ENCODE assay signal across 11 cellular contexts in genomic region chr16:53546988-53547391, GRCh38. TPM values are rescaled to one million over a fixed set of nuclear protein-coding genes. Genes with fewer than 3 reads are reported as not detected.
DNase-seq lines count a peak whose midpoint lies in the region; ATAC-seq, FAIRE-seq and TF ChIP-seq lines count a peak whose summit lies in the region.
"Had no signal": no experiment of that assay in that cellular context is flagged by ENCODE, and none has a peak within 500 bp of the region (broad histone marks: within the 10 kb centered on the region; RNA-seq: fewer than 3 reads in every experiment).

No MANE protein-coding gene starts in this region.

- no peak overlapping the region for H3K4me2 ChIP-seq in H1 (ENCODE audit: insufficient read depth in 1 of 2, low read depth in 2 of 2, low read length in 2 of 2)

- no peak overlapping the region for H2AK5ac ChIP-seq in H1 (ENCODE audit: low read depth, low read length)

- H3K23me2 ChIP-seq in H1 (ENCODE audit: low read depth, low read length) = no peaks in the 10 kb centered on the region

- H4K91ac ChIP-seq in H1 (replicated peaks; ENCODE audit: insufficient read length, low read length) = no peak overlapping the region

- FAIRE-seq in H1 (lab: Jason Lieb, UNC) = no peak

- no peak overlapping the region for H3K18ac ChIP-seq in H1 (ENCODE audit: extremely low read depth, low read length)

- CTCF ChIA-PET in H1 (lab: Charles Lee; ENCODE audit: partially characterized antibody) = interaction anchor here (0.6 to 2.2 kb wide), 9 partner anchors 10 to 1488 kb away, joined by 3 to 7 read pairs (median 3); no protein-coding TSS in a partner anchor

- H2AFZ ChIP-seq in H1 (ENCODE audit: low read length) = peak overlapping the region; percentile 98

- no peak overlapping the region for H2BK20ac ChIP-seq in H1 (ENCODE audit: low read length)

- H3K56ac ChIP-seq in H1 (replicated peaks; ENCODE audit: insufficient read length, low read depth, low read length) = no peak overlapping the region

- no peak for ATAC-seq in left cardiac atrium
- peak; percentile 11 for ATAC-seq in upper lobe of right lung
- no peak for ATAC-seq in GM19455 (IDR thresholded peaks at IDR 0.05; ENCODE audit: unreplicated experiment)
- no peak for ATAC-seq in HG03159 (IDR thresholded peaks at IDR 0.05; ENCODE audit: unreplicated experiment)
- ATAC-seq in GM19328 (IDR thresholded peaks at IDR 0.05; ENCODE audit: unreplicated experiment) = no peak

- WGBS in H1 (ENCODE audit: extremely low coverage in 1 of 2, insufficient coverage in 1 of 2, insufficient read length in 1 of 2, insufficient replicate concordance in 2 of 2, low coverage in 1 of 2, low lambda C conversion rate in 2 of 2, missing lambda C conversion rate in 1 of 2), 2 experiments = 51% methylated on average over 4 of the region's 4 CpGs; no CpG with 5 or more reads in 1 of the 2 experiments

- no peaks in the 10 kb centered on the region for H3K79me2 ChIP-seq in H1 (ENCODE audit: control insufficient read depth in 1 of 2, insufficient read depth in 2 of 2, low read length in 2 of 2)

- H3K4me1 ChIP-seq in left ventricle myocardium inferior (peaks cover 8% of the 10 kb centered on the region), H1 (replicated peaks in 1 of 4; ENCODE audit: control insufficient read depth in 3 of 4, insufficient read depth in 4 of 4, low read length in 3 of 4) (peaks cover 0 to 6% (median 2%) of the 10 kb centered on the region in 4 experiments; a peak in 4 of 7 replicates), upper lobe of right lung (no peaks in the 10 kb centered on the region)

- no peak overlapping the region for H3K23ac ChIP-seq in H1 (ENCODE audit: insufficient read length)

- peak; percentile 35 to 54 for TF ChIP-seq RAD21 in H1 (IDR thresholded peaks at IDR 0.05 in 1 of 2, conservative IDR thresholded peaks at IDR 0.05 in 1 of 2; ENCODE audit: low read depth in 2 of 2, low read length in 2 of 2)

- no peak for TF ChIP-seq EP300 in H1 (IDR thresholded peaks at IDR 0.05; ENCODE audit: borderline replicate concordance in 1 of 2, low read depth in 2 of 2, low read length in 2 of 2)

- no peak for TF ChIP-seq POLR2A in H1 (IDR thresholded peaks at IDR 0.05; ENCODE audit: control extremely low read depth in 1 of 2, low read depth in 2 of 2, low read length in 2 of 2)

- H4K20me1 ChIP-seq in H1 (replicated peaks in 1 of 2; ENCODE audit: control insufficient read depth in 1 of 2, insufficient read depth in 2 of 2, low read length in 2 of 2) = no peaks in the 10 kb centered on the region

- H3K9me3 ChIP-seq in left ventricle myocardium inferior (replicated peaks) = no peaks in the 10 kb centered on the region
- no peaks in the 10 kb centered on the region for H3K9me3 ChIP-seq in H1 (ENCODE audit: insufficient read depth in 2 of 2, low read depth in 1 of 2, low read length in 1 of 2)
- no peaks in the 10 kb centered on the region for H3K9me3 ChIP-seq in upper lobe of right lung

- no peak overlapping the region for H2BK15ac ChIP-seq in H1 (ENCODE audit: low read length)

- H2BK5ac ChIP-seq in H1 (ENCODE audit: low read depth, low read length) = no peak overlapping the region

- H3K9ac ChIP-seq in H1 (replicated peaks in 1 of 4; ENCODE audit: extremely low read depth in 1 of 4, low read depth in 3 of 4, low read length in 3 of 4) = no peak overlapping the region

- TF ChIP-seq CTCF in left ventricle myocardium inferior (IDR thresholded peaks at IDR 0.05; ENCODE audit: borderline replicate concordance) (peak; percentile 25), H1 (IDR thresholded peaks at IDR 0.05; ENCODE audit: control extremely low read depth in 1 of 3, insufficient read depth in 1 of 3, low read depth in 1 of 3, low read length in 3 of 3) (peak; percentile 60 to 83 (median 83)), upper lobe of right lung (IDR thresholded peaks at IDR 0.05) (peak; percentile 4)

- H2BK120ac ChIP-seq in H1 (replicated peaks; ENCODE audit: low read depth, low read length) = no peak overlapping the region

- H3K4me3 ChIP-seq in left ventricle myocardium inferior = no peak overlapping the region
- no peak overlapping the region for H3K4me3 ChIP-seq in H1 (ENCODE audit: extremely low read depth in 1 of 4, insufficient read depth in 2 of 4, low read depth in 3 of 4, low read length in 4 of 4)
- no peak overlapping the region for H3K4me3 ChIP-seq in upper lobe of right lung

- POLR2A ChIA-PET in H1 (lab: Charles Lee; ENCODE audit: partially characterized antibody) = no interaction called here

- H2BK12ac ChIP-seq in H1 (ENCODE audit: low read depth, low read length) = 0 out of 2 replicates have a peak overlapping the region, but pooled peaks have one; percentile 61

- intact Hi-C loops in left ventricle myocardium inferior (cut with micrococcal nuclease) = no loop called here
- intact Hi-C loops in left cardiac atrium (cut with DNase I) = no loop called here
- intact Hi-C loops in upper lobe of right lung (cut with DNase I) = no loop called here

- no peak overlapping the region for H4K8ac ChIP-seq in H1 (ENCODE audit: extremely low read depth, insufficient read depth, low read length)

- no peak overlapping the region for H3K27ac ChIP-seq in left ventricle myocardium inferior (replicated peaks)
- H3K27ac ChIP-seq in H1 (ENCODE audit: low read depth, low read length) = no peak overlapping the region
- H3K27ac ChIP-seq in upper lobe of right lung = no peak overlapping the region

- H3K27me3 ChIP-seq in left ventricle myocardium inferior (ENCODE audit: low read depth) (peaks cover 15% of the 10 kb centered on the region), H1 (replicated peaks in 1 of 4; ENCODE audit: control insufficient read depth in 3 of 4, extremely low read depth in 1 of 4, insufficient read depth in 3 of 4, low read length in 3 of 4) (peaks cover 0 to 14% (median 12%) of the 10 kb centered on the region in 4 experiments; a peak in 6 of 7 replicates), upper lobe of right lung (no peaks in the 10 kb centered on the region)

- H3K36me3 ChIP-seq in left ventricle myocardium inferior (no peaks in the 10 kb centered on the region), H1 (ENCODE audit: control insufficient read depth in 2 of 4, insufficient read depth in 4 of 4, low read length in 3 of 4) (no peaks in the 10 kb centered on the region), upper lobe of right lung (no peaks in the 10 kb centered on the region)

- no peak overlapping the region for H3K14ac ChIP-seq in H1 (ENCODE audit: insufficient read length)

- H3K4ac ChIP-seq in H1 (replicated peaks; ENCODE audit: insufficient read length, low read depth, low read length) = no peak overlapping the region

- no peaks in the 10 kb centered on the region for H3K79me1 ChIP-seq in H1 (ENCODE audit: low read depth, low read length)

- DNase-seq in left ventricle myocardium inferior = no peak
- DNase-seq in left cardiac atrium = no peak
- DNase-seq in M059J (ENCODE audit: low read depth) = peak; percentile 24
- peak in 1 of 2 experiments; percentile 17 for DNase-seq in H1 (ENCODE audit: low read depth in 1 of 2, low spot score in 2 of 2)
- no peak for DNase-seq in upper lobe of right lung
- DNase-seq: activated gamma-delta T cell; CD8-positive, alpha-beta memory T cell; NCI-H1930 had no signal

- no peak overlapping the region for H4K5ac ChIP-seq in H1 (ENCODE audit: insufficient read length, low read depth, low read length)

TF ChIP-seq in H1, 55 proteins besides CTCF, POLR2A, EP300 and RAD21:
- TF ChIP-seq TAF7 (optimal IDR thresholded peaks at IDR 0.05; ENCODE audit: borderline replicate concordance, low read depth, low read length) (no peak), JUND (IDR thresholded peaks at IDR 0.05; ENCODE audit: low read length) (0 out of 2 replicates have a peak, but pooled peaks have one; percentile 7), ASH2L (IDR thresholded peaks at IDR 0.05; ENCODE audit: low read length) (peak; percentile 53), CEBPB (IDR thresholded peaks at IDR 0.05; ENCODE audit: low read depth, low read length) (no peak), YY1 (IDR thresholded peaks at IDR 0.05; ENCODE audit: low read depth, low read length) (0 out of 2 replicates have a peak, but pooled peaks have one; percentile 29)

RNA-seq across cellular contexts. Expression of gene AKTIP, which starts 44.0 kb away (rescaled TPM):
- total RNA-seq in left ventricle myocardium inferior (95.0 TPM), left cardiac atrium (10 to 100 TPM; 60.4 to 76.0 TPM), upper lobe of right lung (40.7 TPM)
- total RNA-seq in M059J (2014; rRNA removed; shearing (Covaris generic)) = 22.4 and 35.6 TPM in 2 replicates
- total RNA-seq in H1 (2021; fragmentation: NEBNext Ultra II Directional; extraction: Animal tissue kit (Norgen Biotek cat#: 25700)) = 15.6 and 16.5 TPM in 2 replicates
- 12.1 and 15.0 TPM in 2 replicates for polyA plus RNA-seq in H1 (2011; rRNA removed)
- 19.9 TPM for polyA plus RNA-seq in H1 (2011; cell fraction: cytosol; rRNA removed)
- 19.6 TPM for polyA plus RNA-seq in H1 (2011; cell fraction: nucleus; rRNA removed)
- polyA plus RNA-seq in H1 (2012, experiment 1 of 2) = 18.4 to 26.7 TPM (median 19.4 TPM) in 4 replicates
- 1.3 TPM for polyA plus RNA-seq in H1 (2012, experiment 2 of 2)
- 10.2 TPM for polyA plus RNA-seq in H1 (2013, experiment 1 of 2)
- polyA plus RNA-seq in H1 (2013, experiment 2 of 2) = 12.1 TPM
- polyA minus RNA-seq in H1 (2011; rRNA and poly(A)+ RNA removed) = 26.8 and 34.1 TPM in 2 replicates
- 16.7 TPM for polyA minus RNA-seq in H1 (2011; cell fraction: cytosol; rRNA and poly(A)+ RNA removed)
- 34.5 TPM for polyA minus RNA-seq in H1 (2011; cell fraction: nucleus; rRNA and poly(A)+ RNA removed)

Comparison
In these comparisons a context has a peak if more than half of its experiments do, and no peak if none do; other contexts are left out.
1. CTCF ChIP-seq: peak in every context shown above with its lines; median percentile 83 in H1; 25 in left ventricle myocardium inferior; 4 in upper lobe of right lung.